8 cellular contexts compared by ENCODE assay signal in genomic region chr1:172154571-172154970, GRCh38.
DNase-seq lines count a peak whose midpoint lies in the region; ATAC-seq and TF ChIP-seq lines count a peak whose summit lies in the region.

No MANE protein-coding gene starts in this region.

- H3K4me3 Mint-ChIP-seq in stimulated activated effector memory CD8-positive, alpha-beta T cell treated with anti-CD3 and anti-CD28 coated beads, Interleukin-12 subunit alpha, Interleukin-12 subunit beta, amount 100 ng/mL, for 72 hours = peak overlapping the region; percentile 9

- H3K36me3 ChIP-seq in Loucy (ENCODE audit: insufficient read depth, low read length) = no peaks in the 10 kb centered on the region

- TF ChIP-seq CTCF in Loucy (conservative IDR thresholded peaks at IDR 0.05; ENCODE audit: low read length) = no peak

- H4K20me1 ChIP-seq in Loucy (ENCODE audit: insufficient read depth, low read length, poor library complexity, severe bottlenecking) = no peaks in the 10 kb centered on the region

- H3K4me1 Mint-ChIP-seq in stimulated activated effector memory CD8-positive, alpha-beta T cell treated with anti-CD3 and anti-CD28 coated beads, Interleukin-12 subunit alpha, Interleukin-12 subunit beta, amount 100 ng/mL, for 72 hours = peaks cover 7% of the 10 kb centered on the region

- no peaks in the 10 kb centered on the region for H3K9me3 Mint-ChIP-seq in stimulated activated effector memory CD8-positive, alpha-beta T cell treated with anti-CD3 and anti-CD28 coated beads, Interleukin-12 subunit alpha, Interleukin-12 subunit beta, amount 100 ng/mL, for 72 hours

- peaks cover 9% of the 10 kb centered on the region for H3K4me1 ChIP-seq in Loucy (ENCODE audit: insufficient read depth, low read length, poor library complexity, severe bottlenecking)

- DNase-seq in GM03348 (ENCODE audit: low spot score) (peak; percentile 59), dedifferentiated amniotic fluid mesenchymal stem cell (ENCODE audit: extremely low spot score) (peak; percentile 71), GM19238 (ENCODE audit: insufficient read length, low spot score) (no peak), activated gamma-delta T cell treated with Interleukin-2 at 50 U/mL for 16 hours (no peak), NCI-H526 (lab: John Stamatoyannopoulos, UW) (no peak)
- no peak for DNase-seq in stimulated activated effector memory CD8-positive, alpha-beta T cell treated with anti-CD3 and anti-CD28 coated beads, Interleukin-12 subunit alpha, Interleukin-12 subunit beta, amount 100 ng/mL, for 72 hours (ENCODE audit: low spot score in 2 of 2)

- peak overlapping the region; percentile 28 for H2AFZ ChIP-seq in Loucy (ENCODE audit: low read length)

- ATAC-seq in GM21529 (IDR thresholded peaks at IDR 0.05; ENCODE audit: unreplicated experiment) = peak; percentile 95
- peak; percentile 100 for ATAC-seq in stimulated activated effector memory CD8-positive, alpha-beta T cell treated with anti-CD3 and anti-CD28 coated beads, Interleukin-12 subunit alpha, Interleukin-12 subunit beta, amount 100 ng/mL, for 72 hours

- no peak overlapping the region for H3K4me3 ChIP-seq in Loucy (ENCODE audit: low read length, poor library complexity, severe bottlenecking)

- no peaks in the 10 kb centered on the region for H3F3A ChIP-seq in Loucy (ENCODE audit: low read depth)

- peak overlapping the region; percentile 19 for H3K4me2 ChIP-seq in Loucy (ENCODE audit: low read depth, low read length, poor library complexity, severe bottlenecking)

- no peaks in the 10 kb centered on the region for H3K27me3 ChIP-seq in Loucy (ENCODE audit: insufficient read depth, low read length, poor library complexity, severe bottlenecking)

- H3K27ac Mint-ChIP-seq in stimulated activated effector memory CD8-positive, alpha-beta T cell treated with anti-CD3 and anti-CD28 coated beads, Interleukin-12 subunit alpha, Interleukin-12 subunit beta, amount 100 ng/mL, for 72 hours = peak overlapping the region; percentile 90

- no peaks in the 10 kb centered on the region for H3K9me2 ChIP-seq in Loucy (replicated peaks; ENCODE audit: low read depth, low read length)

- H3K79me2 ChIP-seq in Loucy (ENCODE audit: insufficient read depth, low read length) = no peaks in the 10 kb centered on the region

- no peaks in the 10 kb centered on the region for H3K36me3 Mint-ChIP-seq in stimulated activated effector memory CD8-positive, alpha-beta T cell treated with anti-CD3 and anti-CD28 coated beads, Interleukin-12 subunit alpha, Interleukin-12 subunit beta, amount 100 ng/mL, for 72 hours

- H3K9ac ChIP-seq in Loucy (ENCODE audit: low read depth, low read length, poor library complexity, severe bottlenecking) = no peak overlapping the region

- no peaks in the 10 kb centered on the region for H3K9me3 ChIP-seq in Loucy (ENCODE audit: insufficient read depth, low read depth, low read length)

Comparison
In these comparisons a context has a peak if more than half of its experiments do, and no peak if none do; other contexts are left out.
1. DNase-seq: peak in GM03348 (single experiment) and dedifferentiated amniotic fluid mesenchymal stem cell (single experiment); none in stimulated activated effector memory CD8-positive, alpha-beta T cell treated with anti-CD3 and anti-CD28 coated beads, Interleukin-12 subunit alpha, Interleukin-12 subunit beta, amount 100 ng/mL, for 72 hours (0 of 2), GM19238 (single experiment), activated gamma-delta T cell treated with Interleukin-2 at 50 U/mL for 16 hours (single experiment) and NCI-H526 (0 of 2).